In genomic region chr18:21777814-21778213, GRCh38 we compare ENCODE assay signal across 13 cellular contexts. TPM values are rescaled to one million over a fixed set of nuclear protein-coding genes. Genes with fewer than 3 reads are reported as not detected.
DNase-seq lines count a peak whose midpoint lies in the region; ATAC-seq and TF ChIP-seq lines count a peak whose summit lies in the region.
"Had no signal": no experiment of that assay in that cellular context is flagged by ENCODE, and none has a peak within 500 bp of the region (broad histone marks: within the 10 kb centered on the region; RNA-seq: fewer than 3 reads in every experiment).

No MANE protein-coding gene starts in this region.

- no peaks in the 10 kb centered on the region for H3K36me3 ChIP-seq in CD8-positive, alpha-beta memory T cell (ENCODE audit: insufficient read depth, low read length)
- no peaks in the 10 kb centered on the region; the same call in 1 of the 2 replicates for H3K36me3 ChIP-seq in MM.1S (replicated peaks; ENCODE audit: insufficient read depth, low read length)
- H3K36me3 ChIP-seq in uterus, result no peaks in the 10 kb centered on the region

- H3K36me3 Mint-ChIP-seq in CD8-positive, alpha-beta memory T cell, result peaks cover 18 to 56% (median 27%) of the 10 kb centered on the region in 3 donors

- H3K4me2 ChIP-seq in MM.1S (ENCODE audit: low read depth, low read length), result no peak overlapping the region

- CTCF ChIA-PET in CD8-positive, alpha-beta memory T cell (lab: Charles Lee), result no interaction called here

- H3K9me2 ChIP-seq in MM.1S (replicated peaks; ENCODE audit: insufficient read depth, low read length), result no peaks in the 10 kb centered on the region

- H3K27ac ChIP-seq in CD8-positive, alpha-beta memory T cell (ENCODE audit: low read depth, low read length), result no peak overlapping the region
- H3K27ac ChIP-seq in MM.1S (ENCODE audit: low read length), result peak overlapping the region; percentile 48; the same call in 1 of the 2 replicates
- H3K27ac ChIP-seq in coronary artery, result no peak overlapping the region
- H3K27ac ChIP-seq in uterus, result no peak overlapping the region
- H3K27ac ChIP-seq: suprapubic skin had no signal

- H2AFZ ChIP-seq in MM.1S (ENCODE audit: low read length), result no peak overlapping the region

- no peak overlapping the region for H3K9ac ChIP-seq in MM.1S (ENCODE audit: low read length)

- DNase-seq in CD8-positive, alpha-beta memory T cell, result no peak
- peak; percentile 22 for DNase-seq in MM.1S
- no peak for DNase-seq in coronary artery (ENCODE audit: low spot score)
- DNase-seq in uterus, result no peak
- DNase-seq in HUDEP-2 (lab: John Stamatoyannopoulos, UW; ENCODE audit: unreplicated experiment in 76 of 76), result no peak
- DNase-seq: activated T-cell treated with anti-CD3 and anti-CD28 coated beads, Interleukin-2, amount 50 U/mL, for 4 hours; DND-41; NCI-H345 had no signal

- TF ChIP-seq CTCF in MM.1S (IDR thresholded peaks at IDR 0.05; ENCODE audit: low read length) (no peak), coronary artery (IDR thresholded peaks at IDR 0.05) (no peak), uterus (IDR thresholded peaks at IDR 0.05) (no peak)

- peaks cover 6% of the 10 kb centered on the region; the same call in 1 of the 2 replicates for H3F3A ChIP-seq in MM.1S (ENCODE audit: insufficient read depth, low read length)

- no peak for TF ChIP-seq POLR2A in uterus (IDR thresholded peaks at IDR 0.05)

- H3K4me1 ChIP-seq in CD8-positive, alpha-beta memory T cell (ENCODE audit: insufficient read depth, low read length), result no peaks in the 10 kb centered on the region
- peaks cover 14% of the 10 kb centered on the region for H3K4me1 ChIP-seq in MM.1S (ENCODE audit: low read length)
- no peaks in the 10 kb centered on the region for H3K4me1 ChIP-seq in uterus
- H3K4me1 ChIP-seq: suprapubic skin had no signal

- H3K9me3 ChIP-seq in CD8-positive, alpha-beta memory T cell (ENCODE audit: low read length), result no peaks in the 10 kb centered on the region
- H3K9me3 ChIP-seq in MM.1S (replicated peaks; ENCODE audit: insufficient read depth, low read length) (no peaks in the 10 kb centered on the region), uterus (no peaks in the 10 kb centered on the region)
- H3K9me3 ChIP-seq: suprapubic skin had no signal

- POLR2A ChIA-PET in CD8-positive, alpha-beta memory T cell (lab: Charles Lee), result no interaction called here

- H3K79me2 ChIP-seq in MM.1S (ENCODE audit: low read length), result no peaks in the 10 kb centered on the region

- H3K4me3 Mint-ChIP-seq in CD8-positive, alpha-beta memory T cell, result no peak overlapping the region
- H3K4me3 Mint-ChIP-seq: activated T-cell treated with anti-CD3 and anti-CD28 coated beads, Interleukin-2, amount 50 U/mL, for 4 hours had no signal

- no peaks in the 10 kb centered on the region for H3K27me3 Mint-ChIP-seq in CD8-positive, alpha-beta memory T cell

- intact Hi-C loops in uterus (cut with DNase I; ENCODE audit: low total_unique reads), result no loop called here

- H3K27ac Mint-ChIP-seq in CD8-positive, alpha-beta memory T cell, result peak overlapping the region in 5 of 8 donors; percentile 5 to 61 (median 13)

- no peak overlapping the region for H3K4me3 ChIP-seq in CD8-positive, alpha-beta memory T cell (ENCODE audit: low read length)
- H3K4me3 ChIP-seq in MM.1S (ENCODE audit: low read length) (no peak overlapping the region), coronary artery (no peak overlapping the region), uterus (no peak overlapping the region)
- H3K4me3 ChIP-seq: suprapubic skin had no signal

- H3K9me3 Mint-ChIP-seq in CD8-positive, alpha-beta memory T cell, result no peaks in the 10 kb centered on the region
- H3K9me3 Mint-ChIP-seq: activated T-cell treated with anti-CD3 and anti-CD28 coated beads, Interleukin-2, amount 50 U/mL, for 4 hours had no signal

- peaks cover 3 to 5% (median 5%) of the 10 kb centered on the region in 3 donors for H3K4me1 Mint-ChIP-seq in CD8-positive, alpha-beta memory T cell

- no peaks in the 10 kb centered on the region for H4K20me1 ChIP-seq in MM.1S (ENCODE audit: insufficient read depth, low read length)

- peak; percentile 44 for ATAC-seq in GM19328 (IDR thresholded peaks at IDR 0.05; ENCODE audit: unreplicated experiment)
- peak; percentile 74 for ATAC-seq in HG02642 (IDR thresholded peaks at IDR 0.05; ENCODE audit: poor library complexity, unreplicated experiment)
- ATAC-seq in HG03469 (IDR thresholded peaks at IDR 0.05; ENCODE audit: unreplicated experiment), result no peak
- ATAC-seq: activated T-cell treated with anti-CD3 and anti-CD28 coated beads, Interleukin-2, amount 50 U/mL, for 4 hours; Right ventricle myocardium inferior had no signal

- no peaks in the 10 kb centered on the region for H3K27me3 ChIP-seq in CD8-positive, alpha-beta memory T cell (ENCODE audit: insufficient read depth, low read length, poor library complexity, severe bottlenecking)
- H3K27me3 ChIP-seq in MM.1S (replicated peaks; ENCODE audit: insufficient read depth, low read length), result no peaks in the 10 kb centered on the region
- no peaks in the 10 kb centered on the region for H3K27me3 ChIP-seq in uterus
- H3K27me3 ChIP-seq: suprapubic skin had no signal

RNA-seq across cellular contexts. Expression of gene MIB1, which starts 37.2 kb away (rescaled TPM):
- 10 to 100 TPM; 45.8 to 47.0 TPM for total RNA-seq in CD8-positive, alpha-beta memory T cell
- 3.8 TPM for polyA plus RNA-seq in CD8-positive, alpha-beta memory T cell
- total RNA-seq in uterus, result 100 to 1,000 TPM in 1 of 4 donors, 10 to 100 TPM in 3; 25.9 to 121 (median 64.1) TPM
